In genomic region chr6:149186873-149187272, GRCh38 we compare ENCODE assay signal across 7 cellular contexts.
"Had no signal": no experiment of that assay in that cellular context is flagged by ENCODE, and none has a peak within 500 bp of the region (broad histone marks: within the 10 kb centered on the region; RNA-seq: fewer than 3 reads in every experiment).

No MANE protein-coding gene starts in this region.

- H3K27ac ChIP-seq: HL-60, KMS-11 had no signal

- DNase-seq: IMR-90, KBM-7, KG1 had no signal

- FAIRE-seq: HTR-8/SVneo had no signal

- H3K4me3 Mint-ChIP-seq: IgD-negative memory B cell had no signal

- H3K4me2 ChIP-seq: KMS-11 had no signal

- H3K27me3 Mint-ChIP-seq: IgD-negative memory B cell had no signal

- H3K9ac ChIP-seq: KMS-11 had no signal

- H3K27ac Mint-ChIP-seq: IgD-negative memory B cell had no signal
